In the genomic region with DNA sequence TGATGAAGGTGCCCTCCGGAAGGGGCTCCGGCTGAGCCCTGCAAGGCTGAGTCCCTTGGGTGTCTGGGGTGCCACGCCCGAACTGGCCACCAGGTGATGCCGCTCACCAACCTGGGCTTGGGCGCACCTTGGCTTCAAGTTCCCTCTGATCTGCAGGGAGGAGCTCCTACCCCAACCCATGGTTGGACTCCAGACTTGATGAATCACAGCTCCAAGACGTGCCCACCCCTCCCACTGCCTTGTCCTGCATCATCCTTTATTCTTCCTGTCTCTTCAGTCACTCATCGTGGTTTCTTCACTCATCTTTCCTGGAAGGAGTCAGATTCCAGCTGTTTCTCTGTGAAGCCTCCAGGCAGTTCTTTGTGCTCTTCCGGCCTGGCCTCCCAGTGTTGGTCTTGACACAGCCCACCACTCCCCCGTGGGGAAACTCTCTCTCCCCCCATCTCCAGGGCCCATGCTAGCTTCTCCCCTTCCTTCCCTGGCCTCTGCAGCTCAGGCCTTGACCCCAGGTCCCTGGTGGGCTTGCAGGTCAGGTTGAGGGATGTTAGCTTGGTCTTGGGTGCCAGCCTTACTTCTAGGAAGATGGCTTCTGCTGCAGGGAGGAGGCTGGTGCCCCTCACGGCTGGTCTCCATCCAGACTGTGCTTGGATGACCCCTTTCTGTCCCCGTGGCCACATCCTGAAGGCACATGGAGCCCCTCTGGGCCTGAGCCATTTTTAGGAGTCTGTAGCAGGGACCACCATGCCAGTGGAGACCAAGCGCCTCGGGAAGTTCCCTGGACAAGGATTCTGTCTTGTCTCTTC, we compare ENCODE assay signal across 8 cellular contexts. TPM values are rescaled to one million over a fixed set of nuclear protein-coding genes. Genes with fewer than 3 reads are reported as not detected.
DNase-seq lines count a peak whose midpoint lies in the region; ATAC-seq lines count a peak whose summit lies in the region.

No MANE protein-coding gene starts in this region.

- H3K36me3 Mint-ChIP-seq in activated CD8-positive, alpha-beta memory T cell treated with anti-CD3 and anti-CD28 coated beads, Interleukin-2, amount 10 ng/mL, durations not matched to agents 7 days and 5 days = peaks cover 21% of the 10 kb centered on the region

- peak overlapping the region; percentile 60 for H3K27ac Mint-ChIP-seq in activated CD8-positive, alpha-beta memory T cell treated with anti-CD3 and anti-CD28 coated beads, Interleukin-2, amount 10 ng/mL, durations not matched to agents 7 days and 5 days

- H3K4me3 Mint-ChIP-seq in activated CD8-positive, alpha-beta memory T cell treated with anti-CD3 and anti-CD28 coated beads, Interleukin-2, amount 10 ng/mL, durations not matched to agents 7 days and 5 days = no peak overlapping the region

- peaks cover 66% of the 10 kb centered on the region for H3K4me1 Mint-ChIP-seq in activated CD8-positive, alpha-beta memory T cell treated with anti-CD3 and anti-CD28 coated beads, Interleukin-2, amount 10 ng/mL, durations not matched to agents 7 days and 5 days

- peaks cover 8% of the 10 kb centered on the region for H3K9me3 Mint-ChIP-seq in activated CD8-positive, alpha-beta memory T cell treated with anti-CD3 and anti-CD28 coated beads, Interleukin-2, amount 10 ng/mL, durations not matched to agents 7 days and 5 days (ENCODE audit: low read depth)

- H3K27me3 Mint-ChIP-seq in activated CD8-positive, alpha-beta memory T cell treated with anti-CD3 and anti-CD28 coated beads, Interleukin-2, amount 10 ng/mL, durations not matched to agents 7 days and 5 days = peaks cover 3% of the 10 kb centered on the region

- no peak for ATAC-seq in activated CD8-positive, alpha-beta memory T cell treated with anti-CD3 and anti-CD28 coated beads, Interleukin-2, amount 10 ng/mL, durations not matched to agents 7 days and 5 days
- ATAC-seq in esophagus mucosa (peak; percentile 70), GM21825 (IDR thresholded peaks at IDR 0.05; ENCODE audit: unreplicated experiment) (no peak), HG03354 (IDR thresholded peaks at IDR 0.05; ENCODE audit: poor library complexity, severe bottlenecking, unreplicated experiment) (no peak)

- CTCF ChIA-PET in activated CD8-positive, alpha-beta memory T cell treated with anti-CD3 and anti-CD28 coated beads, Interleukin-2, amount 10 ng/mL, durations not matched to agents 7 days and 5 days (lab: Charles Lee) = interaction anchor here (0.6 to 16.0 kb wide), 25 partner anchors 8 to 1036 kb away, joined by 3 to 176 read pairs (median 4); no protein-coding TSS in a partner anchor

- peak; percentile 64 for DNase-seq in SIG-M5 treated with dmso at 0.1 percent for 504 hours (lab: John Stamatoyannopoulos, UW; ENCODE audit: unreplicated experiment)
- no peak for DNase-seq in SIG-M5 (lab: John Stamatoyannopoulos, UW)
- peak; percentile 49 for DNase-seq in NCI-H526 treated with DMSO at 0.1 percent for 48 hours (lab: John Stamatoyannopoulos, UW)
- peak; percentile 85 for DNase-seq in activated CD8-positive, alpha-beta memory T cell treated with anti-CD3 and anti-CD28 coated beads, Interleukin-2, amount 10 ng/mL, durations not matched to agents 7 days and 5 days
- peak; percentile 47 for DNase-seq in non-pigmented ciliary epithelial cell (ENCODE audit: low read depth)

RNA-seq across cellular contexts. Expression of a gene that starts 2.6 kb away (rescaled TPM):
- total RNA-seq in activated CD8-positive, alpha-beta memory T cell treated with anti-CD3 and anti-CD28 coated beads, Interleukin-2, amount 10 ng/mL, durations not matched to agents 7 days and 5 days = 10 to 100 TPM; 22.9 to 56.8 TPM
- total RNA-seq in esophagus mucosa = 0.44 TPM

Comparison
In these comparisons a context has a peak if more than half of its experiments do, and no peak if none do; other contexts are left out.
1. RNA of a gene that starts 2.6 kb away (total RNA-seq): 22.9 to 56.8 TPM in activated CD8-positive, alpha-beta memory T cell treated with anti-CD3 and anti-CD28 coated beads, Interleukin-2, amount 10 ng/mL, durations not matched to agents 7 days and 5 days; 0.44 TPM in esophagus mucosa (single experiment); every median in the first group is over 10 times any median in the second.